ENCODE assay signal across 23 cellular contexts in the genomic region with DNA sequence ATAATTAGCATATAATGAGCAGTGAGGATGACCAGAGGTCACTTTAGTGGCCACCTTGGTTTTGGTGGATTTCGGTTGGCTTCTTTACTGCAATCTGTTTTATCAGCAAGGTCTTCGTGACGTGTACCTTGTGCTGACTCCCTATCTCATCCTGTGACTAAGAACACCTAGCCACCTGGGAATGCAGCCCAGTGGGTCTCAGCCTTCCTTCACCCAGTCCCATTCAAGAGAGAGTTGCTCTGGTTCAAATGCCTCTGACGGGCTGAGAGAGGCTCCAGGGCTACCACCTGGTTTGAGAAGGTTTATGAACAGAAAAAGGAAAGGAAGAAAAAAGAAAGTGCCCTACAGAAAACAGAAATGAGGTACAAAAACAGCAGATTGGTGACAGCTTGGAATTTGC.
"Had no signal": no experiment of that assay in that cellular context is flagged by ENCODE, and none has a peak within 500 bp of the region (broad histone marks: within the 10 kb centered on the region; RNA-seq: fewer than 3 reads in every experiment).

No MANE protein-coding gene starts in this region.

- H3K9ac ChIP-seq: neural progenitor cell had no signal

- H3K4me3 ChIP-seq: dorsolateral prefrontal cortex, gastrocnemius medialis, left lung, neural progenitor cell, prostate gland, right atrium auricular region, skin epidermis, spleen, thoracic aorta, tibial nerve, upper lobe of right lung, uterus had no signal

- H3K36me3 Mint-ChIP-seq: naive thymus-derived CD4-positive, alpha-beta T cell; stimulated activated naive B cell treated with anti-CD40 and anti-IgM and Interleukin-4, amounts not matched to agents 10 μg/mL and 1 μg/mL and 100 μg/mL, for 72 hours had no signal

- DNase-seq: dorsolateral prefrontal cortex; effector CD4-positive, alpha-beta T cell; gastrocnemius medialis; head of caudate nucleus; kidney; left cardiac atrium; mesenchymal stem cell; midbrain; naive thymus-derived CD4-positive, alpha-beta T cell; spleen; stimulated activated CD4-positive, alpha-beta T cell treated with anti-CD3 and anti-CD28 coated beads, Interleukin-4, amount 100 ng/mL, for 4 hours; stimulated activated naive B cell treated with anti-CD40 and anti-IgM and Interleukin-4, amounts not matched to agents 10 μg/mL and 1 μg/mL and 100 μg/mL, for 72 hours; upper lobe of right lung; uterus had no signal

- H3K4me2 ChIP-seq: neural progenitor cell had no signal

- H3K27me3 Mint-ChIP-seq: naive thymus-derived CD4-positive, alpha-beta T cell; stimulated activated naive B cell treated with anti-CD40 and anti-IgM and Interleukin-4, amounts not matched to agents 10 μg/mL and 1 μg/mL and 100 μg/mL, for 72 hours; stimulated activated naive CD8-positive, alpha-beta T cell treated with anti-CD3 and anti-CD28 coated beads, Interleukin-15, Interleukin-2, amounts not matched to agents 100 ng/mL and 50 ng/mL, for 24 hours had no signal

- H3K4me3 Mint-ChIP-seq: naive thymus-derived CD4-positive, alpha-beta T cell; nephron; neural progenitor cell; stimulated activated naive B cell treated with anti-CD40 and anti-IgM and Interleukin-4, amounts not matched to agents 10 μg/mL and 1 μg/mL and 100 μg/mL, for 72 hours; stimulated activated naive CD8-positive, alpha-beta T cell treated with anti-CD3 and anti-CD28 coated beads, Interleukin-15, Interleukin-2, amounts not matched to agents 100 ng/mL and 50 ng/mL, for 24 hours had no signal

- H3K27ac ChIP-seq: dorsolateral prefrontal cortex, gastrocnemius medialis, left lung, neural progenitor cell, prostate gland, right atrium auricular region, skin epidermis, spleen, thoracic aorta, tibial nerve, upper lobe of right lung, uterus had no signal

- H3K27ac Mint-ChIP-seq: naive thymus-derived CD4-positive, alpha-beta T cell; nephron; neural progenitor cell; stimulated activated naive B cell treated with anti-CD40 and anti-IgM and Interleukin-4, amounts not matched to agents 10 μg/mL and 1 μg/mL and 100 μg/mL, for 72 hours; stimulated activated naive CD8-positive, alpha-beta T cell treated with anti-CD3 and anti-CD28 coated beads, Interleukin-15, Interleukin-2, amounts not matched to agents 100 ng/mL and 50 ng/mL, for 24 hours had no signal

- H3K4me1 ChIP-seq: gastrocnemius medialis, left lung, neural progenitor cell, prostate gland, right atrium auricular region, spleen, tibial nerve, upper lobe of right lung, uterus had no signal

- H3K27me3 ChIP-seq: dorsolateral prefrontal cortex, gastrocnemius medialis, left lung, neural progenitor cell, right atrium auricular region, spleen, tibial nerve, upper lobe of right lung, uterus had no signal

- ATAC-seq: gastrocnemius medialis; left cardiac atrium; left lung; naive thymus-derived CD4-positive, alpha-beta T cell; stimulated activated naive B cell treated with anti-CD40 and anti-IgM and Interleukin-4, amounts not matched to agents 10 μg/mL and 1 μg/mL and 100 μg/mL, for 72 hours; upper lobe of right lung had no signal

- H3K9me3 ChIP-seq: gastrocnemius medialis, prostate gland, right atrium auricular region, thoracic aorta, upper lobe of right lung, uterus had no signal

- H3K9me3 Mint-ChIP-seq: stimulated activated naive CD8-positive, alpha-beta T cell treated with anti-CD3 and anti-CD28 coated beads, Interleukin-15, Interleukin-2, amounts not matched to agents 100 ng/mL and 50 ng/mL, for 24 hours had no signal

- H3K36me3 ChIP-seq: gastrocnemius medialis, left lung, neural progenitor cell, prostate gland, right atrium auricular region, spleen, thoracic aorta, tibial nerve, upper lobe of right lung, uterus had no signal

- H3K4me1 Mint-ChIP-seq: naive thymus-derived CD4-positive, alpha-beta T cell; neural progenitor cell; stimulated activated naive B cell treated with anti-CD40 and anti-IgM and Interleukin-4, amounts not matched to agents 10 μg/mL and 1 μg/mL and 100 μg/mL, for 72 hours had no signal
